ENCODE assay signal across 29 cellular contexts in genomic region chr9:11713077-11713476, GRCh38.
"Had no signal": no experiment of that assay in that cellular context is flagged by ENCODE, and none has a peak within 500 bp of the region (broad histone marks: within the 10 kb centered on the region; RNA-seq: fewer than 3 reads in every experiment).

No MANE protein-coding gene starts in this region.

- H3K27ac Mint-ChIP-seq: dendritic cell treated with granulocyte-macrophage colony-stimulating factor and Interleukin-4, amounts not matched to agents 40 ng/mL and 50 ng/mL, for 4 days; effector memory CD8-positive, alpha-beta T cell; endodermal cell had no signal

- H3K4me3 Mint-ChIP-seq: dendritic cell treated with granulocyte-macrophage colony-stimulating factor and Interleukin-4, amounts not matched to agents 40 ng/mL and 50 ng/mL, for 4 days; effector memory CD8-positive, alpha-beta T cell; endodermal cell had no signal

- H3K9me3 ChIP-seq: colonic mucosa, esophagus squamous epithelium, gastrocnemius medialis, gastroesophageal sphincter had no signal

- H3K27me3 Mint-ChIP-seq: dendritic cell treated with granulocyte-macrophage colony-stimulating factor and Interleukin-4, amounts not matched to agents 40 ng/mL and 50 ng/mL, for 4 days; effector memory CD8-positive, alpha-beta T cell had no signal

- ATAC-seq: effector memory CD8-positive, alpha-beta T cell; esophagus mucosa; foreskin keratinocyte; gastrocnemius medialis; gastroesophageal sphincter; heart left ventricle; heart right ventricle had no signal

- H3K4me3 ChIP-seq: colonic mucosa, coronary artery, dorsolateral prefrontal cortex, esophagus muscularis mucosa, esophagus squamous epithelium, gastrocnemius medialis, gastroesophageal sphincter, heart left ventricle, heart right ventricle, hepatocyte had no signal

- H3K4me1 ChIP-seq: colonic mucosa, esophagus muscularis mucosa, esophagus squamous epithelium, foreskin keratinocyte, gastrocnemius medialis, gastroesophageal sphincter, heart left ventricle, heart right ventricle had no signal

- FAIRE-seq: colon, endometrium, endothelial cell of umbilical vein had no signal

- H3K27ac ChIP-seq: colonic mucosa, coronary artery, dorsolateral prefrontal cortex, epithelial cell of prostate, esophagus muscularis mucosa, esophagus squamous epithelium, foreskin keratinocyte, gastrocnemius medialis, gastroesophageal sphincter, heart left ventricle, heart right ventricle, hepatocyte had no signal

- H3K4me1 Mint-ChIP-seq: endodermal cell had no signal

- H3K36me3 ChIP-seq: colonic mucosa, esophagus muscularis mucosa, esophagus squamous epithelium, gastrocnemius medialis, gastroesophageal sphincter, heart left ventricle, heart right ventricle had no signal

- DNase-seq: colonic mucosa; cortex of kidney; dermis blood vessel endothelial cell; dorsolateral prefrontal cortex; effector CD4-positive, alpha-beta T cell; effector CD8-positive, alpha-beta T cell; effector memory CD4-positive, alpha-beta T cell; effector memory CD8-positive, alpha-beta T cell; endodermal cell; erythroblast; esophagus squamous epithelium; foreskin fibroblast; foreskin keratinocyte; foreskin melanocyte; gastrocnemius medialis; glutamatergic neuron; head of caudate nucleus; heart left ventricle; heart right ventricle had no signal

- H3K9me3 Mint-ChIP-seq: dendritic cell treated with granulocyte-macrophage colony-stimulating factor and Interleukin-4, amounts not matched to agents 40 ng/mL and 50 ng/mL, for 4 days had no signal
